13 cellular contexts compared by ENCODE assay signal in genomic region chr2:226524381-226524843, GRCh38.
A peak's percentile ranks its signal among the peaks of the same experiment; 100 is the strongest.
DNase-seq lines count a peak whose midpoint lies in the region; ATAC-seq and TF ChIP-seq lines count a peak whose summit lies in the region.
"Had no signal": no experiment of that assay in that cellular context is flagged by ENCODE, and none has a peak within 500 bp of the region (broad histone marks: within the 10 kb centered on the region; RNA-seq: fewer than 3 reads in every experiment).

No MANE protein-coding gene starts in this region.

- H3K36me3 Mint-ChIP-seq in activated naive CD4-positive, alpha-beta T cell treated with anti-CD3 and anti-CD28 coated beads, Interleukin-2, amount 10 ng/mL, durations not matched to agents 7 days and 5 days, result no peaks in the 10 kb centered on the region
- H3K36me3 Mint-ChIP-seq: activated naive CD4-positive, alpha-beta T cell treated with anti-CD3 and anti-CD28 coated beads, Interleukin-2, amount 50 U/mL, for 24 hours had no signal

- no peaks in the 10 kb centered on the region for H3K4me1 Mint-ChIP-seq in activated naive CD4-positive, alpha-beta T cell treated with anti-CD3 and anti-CD28 coated beads, Interleukin-2, amount 10 ng/mL, durations not matched to agents 7 days and 5 days
- H3K4me1 Mint-ChIP-seq: activated CD4-positive, alpha-beta T cell treated with anti-CD3 and anti-CD28 coated beads, Interleukin-2, amount 10 ng/mL, durations not matched to agents 24 days and 14 days; activated naive CD4-positive, alpha-beta T cell treated with anti-CD3 and anti-CD28 coated beads, Interleukin-2, amount 50 U/mL, for 24 hours had no signal

- WGBS in right cardiac atrium, result 72% methylated on average over 2 of the region's 2 CpGs

- intact Hi-C loops in right cardiac atrium (cut with DNase I), result no loop called here

- CTCF ChIA-PET in activated naive CD4-positive, alpha-beta T cell treated with anti-CD3 and anti-CD28 coated beads, Interleukin-2, amount 10 ng/mL, durations not matched to agents 7 days and 5 days (lab: Charles Lee), result no interaction called here

- in situ Hi-C loops in astrocyte of the cerebellum (cut with HindIII; ENCODE audit: low sequenced_read_pairs), result no loop called here

- H3K4me3 ChIP-seq in astrocyte of the cerebellum (ENCODE audit: low read depth, low read length) (no peak overlapping the region), right cardiac atrium (ENCODE audit: low read length) (no peak overlapping the region)
- H3K4me3 ChIP-seq: thoracic aorta had no signal

- H3K4me3 Mint-ChIP-seq in activated naive CD4-positive, alpha-beta T cell treated with anti-CD3 and anti-CD28 coated beads, Interleukin-2, amount 10 ng/mL, durations not matched to agents 7 days and 5 days, result no peak overlapping the region
- H3K4me3 Mint-ChIP-seq: activated CD4-positive, alpha-beta T cell treated with anti-CD3 and anti-CD28 coated beads, Interleukin-2, amount 10 ng/mL, durations not matched to agents 24 days and 14 days; activated naive CD4-positive, alpha-beta T cell treated with anti-CD3 and anti-CD28 coated beads, Interleukin-2, amount 50 U/mL, for 24 hours had no signal

- no peaks in the 10 kb centered on the region for H3K4me1 ChIP-seq in right cardiac atrium (ENCODE audit: control insufficient read depth, insufficient read depth, low read length)

- no peak for TF ChIP-seq CTCF in astrocyte of the cerebellum (IDR thresholded peaks at IDR 0.05; ENCODE audit: low read depth, low read length, missing control alignments)

- H3K9me3 ChIP-seq in right cardiac atrium (ENCODE audit: control insufficient read depth, low read length), result no peaks in the 10 kb centered on the region
- H3K9me3 ChIP-seq: thoracic aorta had no signal

- H3K27ac Mint-ChIP-seq in activated naive CD4-positive, alpha-beta T cell treated with anti-CD3 and anti-CD28 coated beads, Interleukin-2, amount 10 ng/mL, durations not matched to agents 7 days and 5 days, result no peak overlapping the region
- H3K27ac Mint-ChIP-seq: activated CD4-positive, alpha-beta T cell treated with anti-CD3 and anti-CD28 coated beads, Interleukin-2, amount 10 ng/mL, durations not matched to agents 24 days and 14 days; activated naive CD4-positive, alpha-beta T cell treated with anti-CD3 and anti-CD28 coated beads, Interleukin-2, amount 50 U/mL, for 24 hours had no signal

- peak; percentile 92 for DNase-seq in HCEC 1CT
- peak; percentile 27 for DNase-seq in astrocyte of the cerebellum (ENCODE audit: low read depth)
- no peak for DNase-seq in right cardiac atrium
- DNase-seq in stromal cell of bone marrow (ENCODE audit: low read depth), result peak; percentile 72
- DNase-seq in activated naive CD4-positive, alpha-beta T cell treated with anti-CD3 and anti-CD28 coated beads, Interleukin-2, amount 10 ng/mL, durations not matched to agents 7 days and 5 days, result no peak
- DNase-seq in superior temporal gyrus (ENCODE audit: extremely low spot score), result no peak
- no peak for DNase-seq in T1000 (lab: John Stamatoyannopoulos, UW)
- DNase-seq: activated CD4-positive, alpha-beta T cell treated with anti-CD3 and anti-CD28 coated beads, Interleukin-2, amount 10 ng/mL, durations not matched to agents 24 days and 14 days; GDM1; Kasumi-1; NCI-H526 had no signal

- peaks cover 2% of the 10 kb centered on the region for H3K9me3 Mint-ChIP-seq in activated naive CD4-positive, alpha-beta T cell treated with anti-CD3 and anti-CD28 coated beads, Interleukin-2, amount 10 ng/mL, durations not matched to agents 7 days and 5 days
- H3K9me3 Mint-ChIP-seq: activated naive CD4-positive, alpha-beta T cell treated with anti-CD3 and anti-CD28 coated beads, Interleukin-2, amount 50 U/mL, for 24 hours had no signal

- no peaks in the 10 kb centered on the region for H3K27me3 ChIP-seq in right cardiac atrium (ENCODE audit: control insufficient read depth, insufficient read depth)

- H3K27me3 Mint-ChIP-seq in activated naive CD4-positive, alpha-beta T cell treated with anti-CD3 and anti-CD28 coated beads, Interleukin-2, amount 10 ng/mL, durations not matched to agents 7 days and 5 days, result no peaks in the 10 kb centered on the region
- H3K27me3 Mint-ChIP-seq: activated CD4-positive, alpha-beta T cell treated with anti-CD3 and anti-CD28 coated beads, Interleukin-2, amount 10 ng/mL, durations not matched to agents 24 days and 14 days; activated naive CD4-positive, alpha-beta T cell treated with anti-CD3 and anti-CD28 coated beads, Interleukin-2, amount 50 U/mL, for 24 hours had no signal

- ATAC-seq in right cardiac atrium, result peak; percentile 64 to 69

- H3K27ac ChIP-seq in right cardiac atrium (ENCODE audit: low read length), result no peak overlapping the region
- H3K27ac ChIP-seq: thoracic aorta had no signal

Comparison
In these comparisons a context has a peak if more than half of its experiments do, and no peak if none do; other contexts are left out.
1. DNase-seq: peak in HCEC 1CT (single experiment), astrocyte of the cerebellum (single experiment) and stromal cell of bone marrow (single experiment); none in right cardiac atrium (0 of 3), activated naive CD4-positive, alpha-beta T cell treated with anti-CD3 and anti-CD28 coated beads, Interleukin-2, amount 10 ng/mL, durations not matched to agents 7 days and 5 days (single experiment), superior temporal gyrus (single experiment) and T1000 (single experiment).